8 cellular contexts compared by ENCODE assay signal in genomic region chr2:131105156-131105949, GRCh38. TPM values are rescaled to one million over a fixed set of nuclear protein-coding genes. Genes with fewer than 3 reads are reported as not detected.
DNase-seq lines count a peak whose midpoint lies in the region; ATAC-seq, FAIRE-seq and TF ChIP-seq lines count a peak whose summit lies in the region.

A gene with protein sequence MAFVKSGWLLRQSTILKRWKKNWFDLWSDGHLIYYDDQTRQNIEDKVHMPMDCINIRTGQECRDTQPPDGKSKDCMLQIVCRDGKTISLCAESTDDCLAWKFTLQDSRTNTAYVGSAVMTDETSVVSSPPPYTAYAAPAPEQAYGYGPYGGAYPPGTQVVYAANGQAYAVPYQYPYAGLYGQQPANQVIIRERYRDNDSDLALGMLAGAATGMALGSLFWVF (plus strand): TSS chr2:131105336. CDS start chr2:131120942, 15,606 bp downstream.

- intact Hi-C loops in kidney (cut with DNase I) = no loop called here

- peak; percentile 90 for TF ChIP-seq POLR2A in GM18526 (IDR thresholded peaks at IDR 0.05; ENCODE audit: extremely low read depth, insufficient read length)

- DNase-seq in ACHN = peak; percentile 92
- DNase-seq in NCI-H226 = peak; percentile 83
- peak; percentile 84 for DNase-seq in activated CD4-positive, CD25-positive, alpha-beta regulatory T cell treated with anti-CD3 and anti-CD28 coated beads, Interleukin-2, amount 50 U/mL, for 16 hours (ENCODE audit: low read depth, low spot score)
- DNase-seq in central memory CD4-positive, alpha-beta T cell = peak; percentile 93
- peak; percentile 97 for DNase-seq in kidney
- peak; percentile 93 for DNase-seq in stimulated activated CD4-positive, alpha-beta T cell treated with anti-CD3 and anti-CD28 coated beads, Interleukin-15, amount 100 ng/mL, for 24 hours

- H3K4me1 ChIP-seq in kidney (ENCODE audit: control insufficient read depth in 1 of 2, insufficient read depth in 1 of 2, low read depth in 1 of 2, low read length in 2 of 2) = peaks cover 6 to 9% of the 10 kb centered on the region in 2 donors

- H3K27ac ChIP-seq in kidney (ENCODE audit: low read depth in 2 of 2, low read length in 2 of 2) = peak within 1 kb of the TSS; percentile 95 to 99

- peak; percentile 73 for ATAC-seq in HG03064 (IDR thresholded peaks at IDR 0.05; ENCODE audit: low read depth, unreplicated experiment)

- H3K36me3 ChIP-seq in kidney (ENCODE audit: control insufficient read depth in 1 of 2, insufficient read depth in 2 of 2, low read length in 2 of 2) = no peaks in the 10 kb centered on the region

- no peak for FAIRE-seq in kidney (lab: Jason Lieb, UNC)

- H3K9ac ChIP-seq in kidney (ENCODE audit: low read length in 2 of 2) = peak within 1 kb of the TSS; percentile 61 to 97

- H3K4me3 ChIP-seq in kidney (ENCODE audit: low read length in 2 of 2) = peak within 1 kb of the TSS; percentile 73 to 78

- in situ Hi-C loops in ACHN (cut with HindIII; ENCODE audit: low pct_ligation_motif_present, low pct_unique_long_range_greater_than_20kb, low sequenced_read_pairs) = no loop called here

- no peaks in the 10 kb centered on the region for H3K9me3 ChIP-seq in kidney (ENCODE audit: control insufficient read depth in 1 of 2, low read length in 2 of 2)

- peak; percentile 7 for TF ChIP-seq CTCF in kidney (IDR thresholded peaks at IDR 0.05; ENCODE audit: borderline replicate concordance, extremely low read depth, insufficient read depth)

RNA-seq across cellular contexts. Expression of the gene that starts here (rescaled TPM):
- 85.4 TPM for total RNA-seq in kidney
- 110 TPM for polyA plus RNA-seq in kidney (ENCODE audit: insufficient read depth, low read depth, low replicate concordance)

Comparison
In these comparisons a context has a peak if more than half of its experiments do, and no peak if none do; other contexts are left out.
1. Peak in every context shown above with its lines: DNase-seq, ATAC-seq, H3K4me3 ChIP-seq and H3K27ac ChIP-seq.